ENCODE assay signal across 21 cellular contexts in the genomic region with DNA sequence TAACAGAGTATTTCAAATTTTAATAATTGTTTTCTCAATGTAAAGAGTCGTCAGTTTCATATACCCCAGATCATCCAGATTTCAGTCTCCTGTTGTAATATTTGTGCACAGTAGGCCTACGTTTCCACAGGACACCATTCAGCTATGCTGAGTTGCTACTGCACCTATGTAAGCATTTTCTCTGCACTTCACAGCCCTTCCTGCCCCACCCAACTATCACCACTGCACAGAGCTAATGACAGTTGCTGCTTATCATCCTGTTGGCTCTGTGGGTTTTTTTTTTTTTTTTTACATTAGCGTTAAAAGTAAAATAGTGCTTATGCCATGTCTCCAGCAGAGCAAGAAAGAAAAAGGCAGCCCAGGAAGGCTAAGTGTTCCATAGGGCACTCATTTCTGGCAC. TPM values are rescaled to one million over a fixed set of nuclear protein-coding genes. Genes with fewer than 3 reads are reported as not detected.
DNase-seq lines count a peak whose midpoint lies in the region; ATAC-seq and TF ChIP-seq lines count a peak whose summit lies in the region.
"Had no signal": no experiment of that assay in that cellular context is flagged by ENCODE, and none has a peak within 500 bp of the region (broad histone marks: within the 10 kb centered on the region; RNA-seq: fewer than 3 reads in every experiment).

No MANE protein-coding gene starts in this region.

- no peaks in the 10 kb centered on the region for H3K27me3 Mint-ChIP-seq in activated T-cell treated with anti-CD3 and anti-CD28 coated beads, Interleukin-2, amount 50 U/mL, for 4 hours (ENCODE audit: low read depth)
- H3K27me3 Mint-ChIP-seq: stimulated activated memory B cell treated with anti-CD40 and anti-IgM and Interleukin-4, amounts not matched to agents 10 μg/mL and 1 μg/mL and 100 μg/mL, for 72 hours had no signal

- CTCF ChIA-PET in PC-3 (lab: Charles Lee) = no interaction called here

- H3K9ac ChIP-seq in MM.1S (ENCODE audit: low read length) (no peak overlapping the region), PC-3 (ENCODE audit: low read length) (no peak overlapping the region)
- H3K9ac ChIP-seq: GM23248 had no signal

- no peaks in the 10 kb centered on the region for H3K36me3 Mint-ChIP-seq in activated T-cell treated with anti-CD3 and anti-CD28 coated beads, Interleukin-2, amount 50 U/mL, for 4 hours (ENCODE audit: insufficient read depth)
- H3K36me3 Mint-ChIP-seq: stimulated activated memory B cell treated with anti-CD40 and anti-IgM and Interleukin-4, amounts not matched to agents 10 μg/mL and 1 μg/mL and 100 μg/mL, for 72 hours had no signal

- peaks cover 29% of the 10 kb centered on the region for H3K4me1 Mint-ChIP-seq in activated T-cell treated with anti-CD3 and anti-CD28 coated beads, Interleukin-2, amount 50 U/mL, for 4 hours (ENCODE audit: low read depth)
- H3K4me1 Mint-ChIP-seq: stimulated activated memory B cell treated with anti-CD40 and anti-IgM and Interleukin-4, amounts not matched to agents 10 μg/mL and 1 μg/mL and 100 μg/mL, for 72 hours had no signal

- H3K27ac ChIP-seq in MM.1S (ENCODE audit: low read length) (no peak overlapping the region), PC-3 (ENCODE audit: low read length) (no peak overlapping the region)
- H3K27ac ChIP-seq: GM23248, heart left ventricle, pancreas had no signal

- intact Hi-C loops in mucosa of descending colon (cut with DNase I, micrococcal nuclease) = loop anchor here (10.0 kb wide), 2 partner anchors 415 to 435 kb away; no protein-coding TSS in a partner anchor
- intact Hi-C loops in PC-3 (cut with micrococcal nuclease) = no loop called here

- no peak overlapping the region for H2AFZ ChIP-seq in MM.1S (ENCODE audit: low read length)
- no peak overlapping the region for H2AFZ ChIP-seq in PC-3 (ENCODE audit: low read length)
- H2AFZ ChIP-seq: GM23248 had no signal

- H3K9me3 ChIP-seq in MM.1S (replicated peaks; ENCODE audit: insufficient read depth, low read length) (no peaks in the 10 kb centered on the region), mucosa of descending colon (no peaks in the 10 kb centered on the region), PC-3 (ENCODE audit: low read length) (no peaks in the 10 kb centered on the region)
- H3K9me3 ChIP-seq: heart left ventricle, pancreas had no signal

- DNase-seq in activated T-cell treated with anti-CD3 and anti-CD28 coated beads, Interleukin-2, amount 50 U/mL, for 4 hours = no peak
- no peak for DNase-seq in activated T-cell treated with anti-CD3 and anti-CD28 coated beads, Interleukin-2, amount 50 U/mL, for 48 hours
- DNase-seq in MM.1S (peak; percentile 10), mucosa of descending colon (no peak), PC-3 (no peak), medulla oblongata (ENCODE audit: extremely low spot score) (no peak)
- DNase-seq: activated T-cell treated with anti-CD3 and anti-CD28 coated beads for 4 hours; GM23248; heart left ventricle; NCI-H187; NK-92 treated with Interleukin-12 subunit alpha and Interleukin-12 subunit beta, amount 100 ng/mL, for 24 hours; pancreas; SHP77 had no signal

- H3K4me2 ChIP-seq in MM.1S (ENCODE audit: low read depth, low read length) = no peak overlapping the region
- no peak overlapping the region for H3K4me2 ChIP-seq in PC-3 (ENCODE audit: low read length)

- H3K4me3 Mint-ChIP-seq in activated T-cell treated with anti-CD3 and anti-CD28 coated beads, Interleukin-2, amount 50 U/mL, for 4 hours = no peak overlapping the region
- H3K4me3 Mint-ChIP-seq: stimulated activated memory B cell treated with anti-CD40 and anti-IgM and Interleukin-4, amounts not matched to agents 10 μg/mL and 1 μg/mL and 100 μg/mL, for 72 hours had no signal

- H3F3A ChIP-seq in MM.1S (ENCODE audit: insufficient read depth, low read length) (no peaks in the 10 kb centered on the region), PC-3 (ENCODE audit: low read length, unreplicated experiment) (no peaks in the 10 kb centered on the region)

- H3K27me3 ChIP-seq in MM.1S (replicated peaks; ENCODE audit: insufficient read depth, low read length) (no peaks in the 10 kb centered on the region), PC-3 (ENCODE audit: low read length) (0 out of 2 replicates have a peak, but pooled peaks cover 3% of the 10 kb centered on the region)
- H3K27me3 ChIP-seq: heart left ventricle, pancreas had no signal

- H3K79me2 ChIP-seq in MM.1S (ENCODE audit: low read length) = no peaks in the 10 kb centered on the region
- H3K79me2 ChIP-seq in PC-3 (ENCODE audit: low read length) = no peaks in the 10 kb centered on the region

- H3K36me3 ChIP-seq in MM.1S (replicated peaks; ENCODE audit: insufficient read depth, low read length) (no peaks in the 10 kb centered on the region), mucosa of descending colon (ENCODE audit: low read depth) (no peaks in the 10 kb centered on the region), PC-3 (ENCODE audit: low read depth, low read length) (no peaks in the 10 kb centered on the region)
- H3K36me3 ChIP-seq: heart left ventricle, pancreas had no signal

- H3K4me3 ChIP-seq in MM.1S (ENCODE audit: low read length) = no peak overlapping the region
- H3K4me3 ChIP-seq in mucosa of descending colon = no peak overlapping the region
- H3K4me3 ChIP-seq in PC-3 (ENCODE audit: low read length) = no peak overlapping the region
- H3K4me3 ChIP-seq: GM23248, heart left ventricle, pancreas had no signal

- H3K4me1 ChIP-seq in MM.1S (ENCODE audit: low read length) = no peaks in the 10 kb centered on the region
- no peaks in the 10 kb centered on the region for H3K4me1 ChIP-seq in mucosa of descending colon (ENCODE audit: low read depth)
- peaks cover 12% of the 10 kb centered on the region for H3K4me1 ChIP-seq in PC-3 (ENCODE audit: insufficient read depth, low read length)
- H3K4me1 ChIP-seq: pancreas had no signal

- BruUV-seq in PC-3 (replicated peaks; lab: Mats Ljungman, UMichigan) = no TSS peak

- H4K20me1 ChIP-seq in MM.1S (ENCODE audit: insufficient read depth, low read length) (no peaks in the 10 kb centered on the region), PC-3 (ENCODE audit: low read length) (no peaks in the 10 kb centered on the region)

- POLR2A ChIA-PET in PC-3 (lab: Charles Lee; ENCODE audit: unreplicated experiment) = interaction anchor here (0.6 kb wide), 1 partner anchor 664 kb away, joined by 3 read pairs; a partner anchor contains a TSS

- TF ChIP-seq CTCF in MM.1S (IDR thresholded peaks at IDR 0.05; ENCODE audit: low read length) (no peak), mucosa of descending colon (IDR thresholded peaks at IDR 0.05) (no peak), PC-3 (conservative IDR thresholded peaks at IDR 0.05; ENCODE audit: low read depth, low read length) (no peak)

- H3K9me2 ChIP-seq in MM.1S (replicated peaks; ENCODE audit: insufficient read depth, low read length) = no peaks in the 10 kb centered on the region
- no peaks in the 10 kb centered on the region for H3K9me2 ChIP-seq in PC-3 (replicated peaks; ENCODE audit: low read length)

- peak; percentile 21 to 48 for ATAC-seq in activated T-cell treated with anti-CD3 and anti-CD28 coated beads, Interleukin-2, amount 50 U/mL, for 4 hours
- peak; percentile 60 to 76 for ATAC-seq in activated CD4-positive, CD25-positive, alpha-beta regulatory T cell treated with anti-CD3 and anti-CD28 coated beads, Interleukin-2, amount 50 U/mL, for 24 hours
- ATAC-seq in mucosa of descending colon (peak; percentile 71), GM21825 (IDR thresholded peaks at IDR 0.05; ENCODE audit: unreplicated experiment) (no peak), PC-3 (no peak)
- ATAC-seq: esophagus mucosa; pancreas; stimulated activated memory B cell treated with anti-CD40 and anti-IgM and Interleukin-4, amounts not matched to agents 10 μg/mL and 1 μg/mL and 100 μg/mL, for 72 hours had no signal

- no peaks in the 10 kb centered on the region for H3K9me3 Mint-ChIP-seq in activated T-cell treated with anti-CD3 and anti-CD28 coated beads, Interleukin-2, amount 50 U/mL, for 4 hours
- H3K9me3 Mint-ChIP-seq: stimulated activated memory B cell treated with anti-CD40 and anti-IgM and Interleukin-4, amounts not matched to agents 10 μg/mL and 1 μg/mL and 100 μg/mL, for 72 hours had no signal

RNA-seq across cellular contexts. Expression of a gene that starts 5.9 kb away (rescaled TPM):
- total RNA-seq in activated T-cell treated with anti-CD3 and anti-CD28 coated beads, Interleukin-2, amount 50 U/mL, for 4 hours = not detected
- total RNA-seq in mucosa of descending colon = not detected
- not detected in 2 replicates for total RNA-seq in PC-3 (2014; rRNA removed)
- total RNA-seq: esophagus mucosa, GM23248, heart left ventricle, kidney epithelial cell, mucosa of gallbladder, pancreas, skeletal muscle tissue, urinary bladder had no signal

RNA-seq across cellular contexts. Expression of a gene that starts 15.7 kb away (rescaled TPM):
- total RNA-seq in activated T-cell treated with anti-CD3 and anti-CD28 coated beads, Interleukin-2, amount 50 U/mL, for 4 hours = 10 to 100 TPM; 46.4 to 49.4 (median 46.7) TPM
- total RNA-seq in mucosa of descending colon (10 to 100 TPM in 2 of 3 donors, 1 to 10 TPM in 1; 9.3 to 11.0 (median 10.2) TPM), PC-3 (2014; rRNA removed) (10.0 and 11.0 TPM in 2 replicates)

Comparison
In these comparisons a context has a peak if more than half of its experiments do, and no peak if none do; other contexts are left out.
1. ATAC-seq: peak in activated T-cell treated with anti-CD3 and anti-CD28 coated beads, Interleukin-2, amount 50 U/mL, for 4 hours (2 of 2), activated CD4-positive, CD25-positive, alpha-beta regulatory T cell treated with anti-CD3 and anti-CD28 coated beads, Interleukin-2, amount 50 U/mL, for 24 hours (2 of 2) and mucosa of descending colon (single experiment); none in GM21825 (single experiment) and PC-3 (single experiment).